In the genomic region with DNA sequence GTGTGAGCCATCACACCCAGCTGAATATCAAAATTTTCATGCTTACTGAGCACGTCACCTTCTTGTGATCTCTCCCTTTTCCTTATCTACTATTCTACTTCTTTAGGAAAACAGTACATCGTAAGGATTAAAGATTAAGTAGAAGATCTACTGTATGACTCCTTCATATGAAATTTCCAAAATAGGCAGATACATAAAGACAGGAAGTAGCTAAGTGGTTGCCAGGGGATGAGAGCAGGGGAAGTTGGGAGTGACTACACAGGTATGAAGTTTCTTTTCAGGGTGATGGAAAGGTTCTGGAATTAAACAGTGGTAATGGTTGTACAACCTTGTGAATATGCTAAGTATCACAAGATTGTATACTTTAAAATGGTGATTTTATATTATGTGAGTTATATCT, we compare ENCODE assay signal across 3 cellular contexts.
TF ChIP-seq lines count a peak whose summit lies in the region.

No MANE protein-coding gene starts in this region.

TF ChIP-seq in SK-N-SH, 30 proteins besides CTCF, POLR2A, EP300 and RAD21 (continues in another document):
- TF ChIP-seq, protein P1, sequence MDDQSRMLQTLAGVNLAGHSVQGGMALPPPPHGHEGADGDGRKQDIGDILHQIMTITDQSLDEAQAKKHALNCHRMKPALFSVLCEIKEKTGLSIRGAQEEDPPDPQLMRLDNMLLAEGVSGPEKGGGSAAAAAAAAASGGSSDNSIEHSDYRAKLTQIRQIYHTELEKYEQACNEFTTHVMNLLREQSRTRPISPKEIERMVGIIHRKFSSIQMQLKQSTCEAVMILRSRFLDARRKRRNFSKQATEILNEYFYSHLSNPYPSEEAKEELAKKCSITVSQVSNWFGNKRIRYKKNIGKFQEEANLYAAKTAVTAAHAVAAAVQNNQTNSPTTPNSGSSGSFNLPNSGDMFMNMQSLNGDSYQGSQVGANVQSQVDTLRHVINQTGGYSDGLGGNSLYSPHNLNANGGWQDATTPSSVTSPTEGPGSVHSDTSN (IDR thresholded peaks at IDR 0.05) = no peak
- TF ChIP-seq TEAD4 (IDR thresholded peaks at IDR 0.05; ENCODE audit: borderline replicate concordance, insufficient read depth) (no peak), NFIC (IDR thresholded peaks at IDR 0.05; ENCODE audit: borderline replicate concordance) (no peak), CHD2 (IDR thresholded peaks at IDR 0.05; ENCODE audit: low read length, partially characterized antibody) (no peak), SMC3 (IDR thresholded peaks at IDR 0.05; ENCODE audit: low read depth, low read length) (no peak), GATA2 (CRISPR knock-in tag; IDR thresholded peaks at IDR 0.05) (no peak), FOSL2 (IDR thresholded peaks at IDR 0.05; ENCODE audit: borderline replicate concordance, low read depth) (no peak), NRF1 (IDR thresholded peaks at IDR 0.05; ENCODE audit: low read depth, low read length) (no peak), TAF1 (IDR thresholded peaks at IDR 0.05; ENCODE audit: borderline replicate concordance, low read depth, low read length) (no peak), RCOR1 (IDR thresholded peaks at IDR 0.05; ENCODE audit: low read length) (no peak), TCF12 (IDR thresholded peaks at IDR 0.05) (no peak), RXRA (IDR thresholded peaks at IDR 0.05; ENCODE audit: borderline replicate concordance, low read depth) (no peak), GABPA (IDR thresholded peaks at IDR 0.05; ENCODE audit: low read depth) (no peak), SIN3A (IDR thresholded peaks at IDR 0.05; ENCODE audit: borderline replicate concordance, low read depth, low read length) (no peak)
- TF ChIP-seq, protein P2, sequence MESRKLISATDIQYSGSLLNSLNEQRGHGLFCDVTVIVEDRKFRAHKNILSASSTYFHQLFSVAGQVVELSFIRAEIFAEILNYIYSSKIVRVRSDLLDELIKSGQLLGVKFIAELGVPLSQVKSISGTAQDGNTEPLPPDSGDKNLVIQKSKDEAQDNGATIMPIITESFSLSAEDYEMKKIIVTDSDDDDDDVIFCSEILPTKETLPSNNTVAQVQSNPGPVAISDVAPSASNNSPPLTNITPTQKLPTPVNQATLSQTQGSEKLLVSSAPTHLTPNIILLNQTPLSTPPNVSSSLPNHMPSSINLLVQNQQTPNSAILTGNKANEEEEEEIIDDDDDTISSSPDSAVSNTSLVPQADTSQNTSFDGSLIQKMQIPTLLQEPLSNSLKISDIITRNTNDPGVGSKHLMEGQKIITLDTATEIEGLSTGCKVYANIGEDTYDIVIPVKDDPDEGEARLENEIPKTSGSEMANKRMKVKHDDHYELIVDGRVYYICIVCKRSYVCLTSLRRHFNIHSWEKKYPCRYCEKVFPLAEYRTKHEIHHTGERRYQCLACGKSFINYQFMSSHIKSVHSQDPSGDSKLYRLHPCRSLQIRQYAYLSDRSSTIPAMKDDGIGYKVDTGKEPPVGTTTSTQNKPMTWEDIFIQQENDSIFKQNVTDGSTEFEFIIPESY (IDR thresholded peaks at IDR 0.05; ENCODE audit: borderline replicate concordance, low read depth) = no peak
- TF ChIP-seq, protein P3, sequence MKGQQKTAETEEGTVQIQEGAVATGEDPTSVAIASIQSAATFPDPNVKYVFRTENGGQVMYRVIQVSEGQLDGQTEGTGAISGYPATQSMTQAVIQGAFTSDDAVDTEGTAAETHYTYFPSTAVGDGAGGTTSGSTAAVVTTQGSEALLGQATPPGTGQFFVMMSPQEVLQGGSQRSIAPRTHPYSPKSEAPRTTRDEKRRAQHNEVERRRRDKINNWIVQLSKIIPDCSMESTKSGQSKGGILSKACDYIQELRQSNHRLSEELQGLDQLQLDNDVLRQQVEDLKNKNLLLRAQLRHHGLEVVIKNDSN (IDR thresholded peaks at IDR 0.05; ENCODE audit: borderline replicate concordance, low read depth) = no peak
- TF ChIP-seq, protein P4, sequence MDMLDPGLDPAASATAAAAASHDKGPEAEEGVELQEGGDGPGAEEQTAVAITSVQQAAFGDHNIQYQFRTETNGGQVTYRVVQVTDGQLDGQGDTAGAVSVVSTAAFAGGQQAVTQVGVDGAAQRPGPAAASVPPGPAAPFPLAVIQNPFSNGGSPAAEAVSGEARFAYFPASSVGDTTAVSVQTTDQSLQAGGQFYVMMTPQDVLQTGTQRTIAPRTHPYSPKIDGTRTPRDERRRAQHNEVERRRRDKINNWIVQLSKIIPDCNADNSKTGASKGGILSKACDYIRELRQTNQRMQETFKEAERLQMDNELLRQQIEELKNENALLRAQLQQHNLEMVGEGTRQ (IDR thresholded peaks at IDR 0.05; ENCODE audit: borderline replicate concordance, low read depth, low read length) = no peak

TF ChIP-seq in SK-N-SH treated with all-trans-retinoic acid at 6 μM for 48 hours, 23 proteins besides CTCF, POLR2A, EP300 and RAD21 (continued from another document):
- TF ChIP-seq, protein P5, sequence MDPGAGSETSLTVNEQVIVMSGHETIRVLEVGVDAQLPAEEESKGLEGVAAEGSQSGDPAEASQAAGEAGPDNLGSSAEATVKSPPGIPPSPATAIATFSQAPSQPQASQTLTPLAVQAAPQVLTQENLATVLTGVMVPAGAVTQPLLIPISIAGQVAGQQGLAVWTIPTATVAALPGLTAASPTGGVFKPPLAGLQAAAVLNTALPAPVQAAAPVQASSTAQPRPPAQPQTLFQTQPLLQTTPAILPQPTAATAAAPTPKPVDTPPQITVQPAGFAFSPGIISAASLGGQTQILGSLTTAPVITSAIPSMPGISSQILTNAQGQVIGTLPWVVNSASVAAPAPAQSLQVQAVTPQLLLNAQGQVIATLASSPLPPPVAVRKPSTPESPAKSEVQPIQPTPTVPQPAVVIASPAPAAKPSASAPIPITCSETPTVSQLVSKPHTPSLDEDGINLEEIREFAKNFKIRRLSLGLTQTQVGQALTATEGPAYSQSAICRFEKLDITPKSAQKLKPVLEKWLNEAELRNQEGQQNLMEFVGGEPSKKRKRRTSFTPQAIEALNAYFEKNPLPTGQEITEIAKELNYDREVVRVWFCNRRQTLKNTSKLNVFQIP (CRISPR knock-in tag; IDR thresholded peaks at IDR 0.05; ENCODE audit: borderline replicate concordance, low read depth) = no peak
- TF ChIP-seq ESRRG (CRISPR knock-in tag; IDR thresholded peaks at IDR 0.05) = no peak
- TF ChIP-seq, protein P6, sequence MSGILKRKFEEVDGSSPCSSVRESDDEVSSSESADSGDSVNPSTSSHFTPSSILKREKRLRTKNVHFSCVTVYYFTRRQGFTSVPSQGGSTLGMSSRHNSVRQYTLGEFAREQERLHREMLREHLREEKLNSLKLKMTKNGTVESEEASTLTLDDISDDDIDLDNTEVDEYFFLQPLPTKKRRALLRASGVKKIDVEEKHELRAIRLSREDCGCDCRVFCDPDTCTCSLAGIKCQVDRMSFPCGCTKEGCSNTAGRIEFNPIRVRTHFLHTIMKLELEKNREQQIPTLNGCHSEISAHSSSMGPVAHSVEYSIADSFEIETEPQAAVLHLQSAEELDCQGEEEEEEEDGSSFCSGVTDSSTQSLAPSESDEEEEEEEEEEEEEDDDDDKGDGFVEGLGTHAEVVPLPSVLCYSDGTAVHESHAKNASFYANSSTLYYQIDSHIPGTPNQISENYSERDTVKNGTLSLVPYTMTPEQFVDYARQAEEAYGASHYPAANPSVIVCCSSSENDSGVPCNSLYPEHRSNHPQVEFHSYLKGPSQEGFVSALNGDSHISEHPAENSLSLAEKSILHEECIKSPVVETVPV (CRISPR knock-in tag; IDR thresholded peaks at IDR 0.05) = no peak
- no peak for TF ChIP-seq GLIS3 (CRISPR knock-in tag; IDR thresholded peaks at IDR 0.05)
TF ChIP-seq in SK-N-SH treated with all-trans-retinoic acid at 6 μM for 48 hours: peak in this region for 0.

TF ChIP-seq in endothelial cell of umbilical vein, 7 proteins besides CTCF, POLR2A, EP300 and RAD21 (continued from another document):
- TF ChIP-seq JUN (IDR thresholded peaks at IDR 0.05; ENCODE audit: borderline replicate concordance, insufficient read depth, insufficient read length, low read depth) (no peak), FOS (IDR thresholded peaks at IDR 0.05; ENCODE audit: borderline replicate concordance, insufficient read depth, low read length) (no peak)
- TF ChIP-seq, protein P7, sequence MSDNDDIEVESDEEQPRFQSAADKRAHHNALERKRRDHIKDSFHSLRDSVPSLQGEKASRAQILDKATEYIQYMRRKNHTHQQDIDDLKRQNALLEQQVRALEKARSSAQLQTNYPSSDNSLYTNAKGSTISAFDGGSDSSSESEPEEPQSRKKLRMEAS (IDR thresholded peaks at IDR 0.05; ENCODE audit: insufficient read depth, insufficient read length) = no peak
